11 cellular contexts compared by ENCODE assay signal in the genomic region with DNA sequence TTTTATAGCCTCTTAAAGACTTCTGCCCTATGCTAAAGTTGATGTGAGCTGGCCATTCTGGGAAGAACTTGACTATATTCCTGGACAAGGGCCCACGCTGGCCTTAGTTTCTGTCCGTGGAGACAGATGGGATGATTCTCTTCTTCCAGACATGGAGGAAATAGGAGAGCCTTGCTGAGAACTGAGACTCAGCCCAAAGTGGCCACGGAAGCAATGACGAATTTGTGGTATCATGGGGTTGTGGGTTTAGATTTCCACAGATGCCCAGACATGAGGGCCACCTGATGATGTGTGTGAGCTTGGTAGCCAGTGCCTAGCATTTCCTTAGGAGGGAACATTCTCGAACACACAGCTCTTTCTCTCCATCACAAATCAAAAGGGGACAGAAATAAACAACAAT.
"Had no signal": no experiment of that assay in that cellular context is flagged by ENCODE, and none has a peak within 500 bp of the region (broad histone marks: within the 10 kb centered on the region; RNA-seq: fewer than 3 reads in every experiment).

No MANE protein-coding gene starts in this region.

- H3K36me3 ChIP-seq: cardiac muscle cell, heart left ventricle, left ventricle myocardium inferior, ovary had no signal

- H3K27ac ChIP-seq: cardiac muscle cell, left ventricle myocardium inferior, ovary, testis had no signal

- H3K4me3 ChIP-seq: cardiac muscle cell, heart left ventricle, left ventricle myocardium inferior, ovary, testis had no signal

- H3K4me1 ChIP-seq: left ventricle myocardium inferior, testis had no signal

- H3K27me3 ChIP-seq: cardiac muscle cell, heart left ventricle, ovary, testis had no signal

- H3K9me3 ChIP-seq: left ventricle myocardium inferior, ovary, testis had no signal

- DNase-seq: activated CD4-positive, alpha-beta memory T cell treated with anti-CD3 and anti-CD28 coated beads for 36 hours; activated CD4-positive, alpha-beta T cell treated with anti-CD3 and anti-CD28 coated beads for 1 hour; activated gamma-delta T cell; activated naive CD8-positive, alpha-beta T cell treated with anti-CD3 and anti-CD28 coated beads, Interleukin-2, amount 10 ng/mL, durations not matched to agents 7 days and 5 days; activated T-cell treated with anti-CD3 and anti-CD28 coated beads, Interleukin-2, amount 50 U/mL, for 48 hours; heart left ventricle; left ventricle myocardium inferior; ovary; stimulated activated CD4-positive, alpha-beta T cell treated with anti-CD3 and anti-CD28 coated beads, Interleukin-4, amount 100 ng/mL, for 1 hour; testis had no signal
